31 cellular contexts compared by ENCODE assay signal in genomic region chr1:245840971-245841370, GRCh38.
"Had no signal": no experiment of that assay in that cellular context is flagged by ENCODE, and none has a peak within 500 bp of the region (broad histone marks: within the 10 kb centered on the region; RNA-seq: fewer than 3 reads in every experiment).

No MANE protein-coding gene starts in this region.

- H3K36me3 ChIP-seq: neural progenitor cell, ovary, suprapubic skin, tibial artery, transverse colon, upper lobe of right lung, uterus had no signal

- H3K4me3 ChIP-seq: neural progenitor cell, ovary, psoas muscle, skin epidermis, smooth muscle cell, spleen, suprapubic skin, testis, tibial artery, transverse colon, upper lobe of right lung, uterus had no signal

- H3K4me2 ChIP-seq: neural progenitor cell, smooth muscle cell had no signal

- H3K27me3 Mint-ChIP-seq: naive thymus-derived CD4-positive, alpha-beta T cell; stimulated activated memory B cell treated with anti-CD40 and anti-IgM and Interleukin-4, amounts not matched to agents 10 μg/mL and 1 μg/mL and 100 μg/mL, for 72 hours; stimulated activated naive CD8-positive, alpha-beta T cell treated with anti-CD3 and anti-CD28 coated beads, Interleukin-15, amount 100 ng/mL, for 72 hours; type B pancreatic cell had no signal

- ATAC-seq: naive thymus-derived CD4-positive, alpha-beta T cell; natural killer cell; psoas muscle; right cardiac atrium; sciatic nerve; stimulated activated memory B cell treated with anti-CD40 and anti-IgM and Interleukin-4, amounts not matched to agents 10 μg/mL and 1 μg/mL and 100 μg/mL, for 72 hours; stimulated activated naive CD8-positive, alpha-beta T cell treated with anti-CD3 and anti-CD28 coated beads, Interleukin-15, amount 100 ng/mL, for 72 hours; stimulated activated naive CD8-positive, alpha-beta T cell treated with anti-CD3 and anti-CD28 coated beads, Interleukin-15, Interleukin-2, amounts not matched to agents 100 U/mL and 50 U/mL, for 24 hours; upper lobe of right lung had no signal

- H3K36me3 Mint-ChIP-seq: natural killer cell, type B pancreatic cell had no signal

- H3K27me3 ChIP-seq: neural progenitor cell, ovary, spleen, suprapubic skin, testis, tibial artery, transverse colon, upper lobe of right lung, uterus had no signal

- H3K4me1 Mint-ChIP-seq: naive thymus-derived CD4-positive, alpha-beta T cell; stimulated activated memory B cell treated with anti-CD40 and anti-IgM and Interleukin-4, amounts not matched to agents 10 μg/mL and 1 μg/mL and 100 μg/mL, for 72 hours; stimulated activated naive CD8-positive, alpha-beta T cell treated with anti-CD3 and anti-CD28 coated beads, Interleukin-15, amount 100 ng/mL, for 72 hours had no signal

- H2AFZ ChIP-seq: neural progenitor cell, parathyroid adenoma had no signal

- H3K9me3 Mint-ChIP-seq: naive thymus-derived CD4-positive, alpha-beta T cell; natural killer cell; nephron; neural progenitor cell; stimulated activated naive CD8-positive, alpha-beta T cell treated with anti-CD3 and anti-CD28 coated beads, Interleukin-15, amount 100 ng/mL, for 72 hours; type B pancreatic cell had no signal

- H3K27ac ChIP-seq: neural progenitor cell, ovary, parathyroid adenoma, psoas muscle, skin epidermis, spleen, suprapubic skin, testis, tibial artery, transverse colon, upper lobe of right lung, uterus had no signal

- H3K9me3 ChIP-seq: ovary, psoas muscle, spleen, suprapubic skin, testis, tibial artery, transverse colon, upper lobe of right lung, uterus had no signal

- H3K4me3 Mint-ChIP-seq: naive thymus-derived CD4-positive, alpha-beta T cell; natural killer cell; nephron; neural progenitor cell; stimulated activated memory B cell treated with anti-CD40 and anti-IgM and Interleukin-4, amounts not matched to agents 10 μg/mL and 1 μg/mL and 100 μg/mL, for 72 hours; stimulated activated naive CD8-positive, alpha-beta T cell treated with anti-CD3 and anti-CD28 coated beads, Interleukin-15, amount 100 ng/mL, for 72 hours; type B pancreatic cell had no signal

- H3K4me1 ChIP-seq: neural progenitor cell, parathyroid adenoma, psoas muscle, suprapubic skin, testis, tibial artery, transverse colon, upper lobe of right lung, uterus had no signal

- H3K79me2 ChIP-seq: parathyroid adenoma had no signal

- H3K27ac Mint-ChIP-seq: naive thymus-derived CD4-positive, alpha-beta T cell; natural killer cell; nephron; neural progenitor cell; stimulated activated memory B cell treated with anti-CD40 and anti-IgM and Interleukin-4, amounts not matched to agents 10 μg/mL and 1 μg/mL and 100 μg/mL, for 72 hours; stimulated activated naive CD8-positive, alpha-beta T cell treated with anti-CD3 and anti-CD28 coated beads, Interleukin-15, amount 100 ng/mL, for 72 hours; type B pancreatic cell had no signal

- DNase-seq: naive thymus-derived CD4-positive, alpha-beta T cell; natural killer cell; occipital lobe; ovary; posterior cingulate gyrus; psoas muscle; right cardiac atrium; spleen; stimulated activated CD4-positive, alpha-beta T cell treated with anti-CD3 and anti-CD28 coated beads, Interleukin-12 subunit alpha, Interleukin-12 subunit beta, amount 100 ng/mL, for 4 hours; stimulated activated CD4-positive, alpha-beta T cell treated with anti-CD3 and anti-CD28 coated beads, Interleukin-1b, Interleukin-23, amount 100 ng/mL, for 48 hours; stimulated activated CD4-positive, alpha-beta T cell treated with anti-CD3 and anti-CD28 coated beads, Interleukin-4, amount 100 ng/mL, for 1 hour; stimulated activated CD4-positive, alpha-beta T cell treated with anti-CD3 and anti-CD28 coated beads, Interleukin-4, amount 100 ng/mL, for 4 hours; stimulated activated CD8-positive, alpha-beta memory T cell treated with anti-CD3 and anti-CD28 coated beads, Interleukin-4, amount 100 ng/mL, for 48 hours; stimulated activated naive CD4-positive, alpha-beta T cell; stimulated activated naive CD8-positive, alpha-beta T cell treated with anti-CD3 and anti-CD28 coated beads, Interleukin-15, amount 100 ng/mL, for 72 hours; stimulated activated naive CD8-positive, alpha-beta T cell treated with anti-CD3 and anti-CD28 coated beads, Interleukin-15, Interleukin-2, amounts not matched to agents 100 U/mL and 50 U/mL, for 24 hours; substantia nigra; testis; tibial artery; transverse colon; upper lobe of right lung; uterus had no signal
